19 cellular contexts compared by ENCODE assay signal in genomic region chr22:50738649-50739227, GRCh38. TPM values are rescaled to one million over a fixed set of nuclear protein-coding genes. Genes with fewer than 3 reads are reported as not detected.
DNase-seq lines count a peak whose midpoint lies in the region; ATAC-seq and TF ChIP-seq lines count a peak whose summit lies in the region.
"Had no signal": no experiment of that assay in that cellular context is flagged by ENCODE, and none has a peak within 500 bp of the region (broad histone marks: within the 10 kb centered on the region; RNA-seq: fewer than 3 reads in every experiment).

No MANE protein-coding gene starts in this region.

- H3K27me3 Mint-ChIP-seq in activated naive CD4-positive, alpha-beta T cell treated with anti-CD3 and anti-CD28 coated beads, Interleukin-2, amount 10 ng/mL, durations not matched to agents 7 days and 5 days: peaks cover 17% of the 10 kb centered on the region
- peaks cover 82% of the 10 kb centered on the region for H3K27me3 Mint-ChIP-seq in endodermal cell (ENCODE audit: insufficient read depth)
- no peaks in the 10 kb centered on the region for H3K27me3 Mint-ChIP-seq in stimulated activated naive CD8-positive, alpha-beta T cell treated with anti-CD3 and anti-CD28 coated beads, Interleukin-15, amount 100 ng/mL, for 72 hours

- H3K4me2 ChIP-seq in osteoblast (ENCODE audit: insufficient read depth, low read length): no peak overlapping the region
- H3K4me2 ChIP-seq: KMS-11 had no signal

- H3K36me3 Mint-ChIP-seq in activated naive CD4-positive, alpha-beta T cell treated with anti-CD3 and anti-CD28 coated beads, Interleukin-2, amount 10 ng/mL, durations not matched to agents 7 days and 5 days: no peaks in the 10 kb centered on the region
- no peaks in the 10 kb centered on the region for H3K36me3 Mint-ChIP-seq in endodermal cell (ENCODE audit: low read depth)
- H3K36me3 Mint-ChIP-seq: CD4-positive, CD25-positive, alpha-beta regulatory T cell had no signal

- H3K36me3 ChIP-seq in endodermal cell (ENCODE audit: control insufficient read depth, insufficient read depth, low read length) (no peaks in the 10 kb centered on the region), osteoblast (ENCODE audit: insufficient read depth, low read length) (no peaks in the 10 kb centered on the region)

- 89 to 98% methylated on average over 4 to 10 of the region's 10 CpGs for WGBS in endodermal cell (ENCODE audit: insufficient coverage in 1 of 2, insufficient read length in 1 of 2), 2 experiments

- no peak overlapping the region for H3K27ac Mint-ChIP-seq in activated naive CD4-positive, alpha-beta T cell treated with anti-CD3 and anti-CD28 coated beads, Interleukin-2, amount 10 ng/mL, durations not matched to agents 7 days and 5 days
- no peak overlapping the region for H3K27ac Mint-ChIP-seq in endodermal cell
- peak overlapping the region in 1 of 2 donors; percentile 61 for H3K27ac Mint-ChIP-seq in stimulated activated naive CD8-positive, alpha-beta T cell treated with anti-CD3 and anti-CD28 coated beads, Interleukin-15, amount 100 ng/mL, for 72 hours

- no peaks in the 10 kb centered on the region for H3K4me1 Mint-ChIP-seq in activated naive CD4-positive, alpha-beta T cell treated with anti-CD3 and anti-CD28 coated beads, Interleukin-2, amount 10 ng/mL, durations not matched to agents 7 days and 5 days
- H3K4me1 Mint-ChIP-seq in endodermal cell: no peaks in the 10 kb centered on the region
- no peaks in the 10 kb centered on the region for H3K4me1 Mint-ChIP-seq in stimulated activated naive CD8-positive, alpha-beta T cell treated with anti-CD3 and anti-CD28 coated beads, Interleukin-15, amount 100 ng/mL, for 72 hours

- no peaks in the 10 kb centered on the region for H3K9me3 Mint-ChIP-seq in activated naive CD4-positive, alpha-beta T cell treated with anti-CD3 and anti-CD28 coated beads, Interleukin-2, amount 10 ng/mL, durations not matched to agents 7 days and 5 days
- no peaks in the 10 kb centered on the region for H3K9me3 Mint-ChIP-seq in endodermal cell
- no peaks in the 10 kb centered on the region for H3K9me3 Mint-ChIP-seq in stimulated activated naive CD8-positive, alpha-beta T cell treated with anti-CD3 and anti-CD28 coated beads, Interleukin-15, amount 100 ng/mL, for 72 hours
- H3K9me3 Mint-ChIP-seq: CD4-positive, CD25-positive, alpha-beta regulatory T cell had no signal

- H3K27ac ChIP-seq in endodermal cell (ENCODE audit: low read depth, low read length): no peak overlapping the region
- H3K27ac ChIP-seq in osteoblast (ENCODE audit: low read depth, low read length): no peak overlapping the region
- H3K27ac ChIP-seq: KMS-11 had no signal

- TF ChIP-seq CTCF in endodermal cell (conservative IDR thresholded peaks at IDR 0.05) (no peak), osteoblast (IDR thresholded peaks at IDR 0.05; ENCODE audit: extremely low read depth, low read depth, low read length) (no peak)

- H3K4me1 ChIP-seq in endodermal cell (ENCODE audit: control insufficient read depth, insufficient read depth, low read length) (no peaks in the 10 kb centered on the region), osteoblast (ENCODE audit: insufficient read depth, low read length) (no peaks in the 10 kb centered on the region)
- H3K4me1 ChIP-seq: Caco-2 had no signal

- CTCF ChIA-PET in activated naive CD4-positive, alpha-beta T cell treated with anti-CD3 and anti-CD28 coated beads, Interleukin-2, amount 10 ng/mL, durations not matched to agents 7 days and 5 days (lab: Charles Lee): no interaction called here

- H3K9me3 ChIP-seq in endodermal cell (ENCODE audit: control insufficient read depth, low read length) (no peaks in the 10 kb centered on the region), osteoblast (ENCODE audit: low read depth, low read length) (no peaks in the 10 kb centered on the region)
- H3K9me3 ChIP-seq: Caco-2 had no signal

- no peaks in the 10 kb centered on the region for H3K79me2 ChIP-seq in osteoblast (ENCODE audit: insufficient read depth, low read length)

- H4K20me1 ChIP-seq in osteoblast (ENCODE audit: insufficient read depth, low read length): no peaks in the 10 kb centered on the region

- no peak overlapping the region for H2AFZ ChIP-seq in osteoblast (ENCODE audit: low read length)

- H3K9ac ChIP-seq in endodermal cell (ENCODE audit: extremely low read depth, low read length, poor library complexity, severe bottlenecking): no peak overlapping the region
- H3K9ac ChIP-seq: KMS-11 had no signal

- ATAC-seq in stimulated activated naive CD8-positive, alpha-beta T cell treated with anti-CD3 and anti-CD28 coated beads, Interleukin-15, amount 100 ng/mL, for 72 hours: no peak

- H3K27me3 ChIP-seq in endodermal cell (ENCODE audit: control insufficient read depth, insufficient read depth, low read length, poor library complexity, severe bottlenecking) (peaks cover 45% of the 10 kb centered on the region), osteoblast (ENCODE audit: insufficient read depth, low read length) (peaks cover 26% of the 10 kb centered on the region)

- H3K4me3 Mint-ChIP-seq in activated naive CD4-positive, alpha-beta T cell treated with anti-CD3 and anti-CD28 coated beads, Interleukin-2, amount 10 ng/mL, durations not matched to agents 7 days and 5 days: no peak overlapping the region
- H3K4me3 Mint-ChIP-seq in endodermal cell: no peak overlapping the region
- no peak overlapping the region for H3K4me3 Mint-ChIP-seq in stimulated activated naive CD8-positive, alpha-beta T cell treated with anti-CD3 and anti-CD28 coated beads, Interleukin-15, amount 100 ng/mL, for 72 hours
- H3K4me3 Mint-ChIP-seq: CD4-positive, CD25-positive, alpha-beta regulatory T cell had no signal

- H3K4me3 ChIP-seq in endodermal cell (ENCODE audit: low read length) (no peak overlapping the region), osteoblast (ENCODE audit: insufficient read depth, low read length) (no peak overlapping the region)

- peak; percentile 13 for DNase-seq in activated naive CD4-positive, alpha-beta T cell treated with anti-CD3 and anti-CD28 coated beads, Interleukin-2, amount 10 ng/mL, durations not matched to agents 7 days and 5 days
- no peak for DNase-seq in activated naive CD4-positive, alpha-beta T cell treated with anti-CD3 and anti-CD28 coated beads, Interleukin-2, amount 50 U/mL, for 16 hours
- DNase-seq in endodermal cell (peak; percentile 16), osteoblast (ENCODE audit: insufficient read length, low spot score, missing footprints) (peak; percentile 81), ureter (ENCODE audit: low spot score) (peak; percentile 34), NCI-H146 treated with DMSO at 0.1 percent for 48 hours (lab: John Stamatoyannopoulos, UW; ENCODE audit: unreplicated experiment) (no peak), iPS-NIHi7 (ENCODE audit: extremely low spot score) (no peak)
- DNase-seq in stimulated activated naive CD8-positive, alpha-beta T cell treated with anti-CD3 and anti-CD28 coated beads, Interleukin-15, amount 100 ng/mL, for 72 hours: no peak
- DNase-seq: ACHN; AML-193; CD4-positive, CD25-positive, alpha-beta regulatory T cell; H7; NCI-H1436; NCI-H2029 treated with DMSO at 0.1 percent for 48 hours; NCI-H774 had no signal

RNA-seq across cellular contexts. Expression of gene ACR, which starts 0.7 kb away (rescaled TPM):
- total RNA-seq in endodermal cell (under 1 TPM in 1 of 2 donors, not detected in 1; 0.18 TPM), osteoblast (1.4 TPM in 1 of 2 replicates, not detected in the other), ureter (1.7 TPM)
- 0.71 TPM for polyA plus RNA-seq in endodermal cell (2013, experiment 1 of 2)
- not detected for polyA plus RNA-seq in endodermal cell (2013, experiment 2 of 2)
- total RNA-seq: Caco-2; CD4-positive, CD25-positive, alpha-beta regulatory T cell; H7; M059J; NCI-H460 had no signal
- polyA plus RNA-seq: CD4-positive, CD25-positive, alpha-beta regulatory T cell had no signal

RNA-seq across cellular contexts. Expression of gene RABL2B, which starts 44.7 kb away (rescaled TPM):
- total RNA-seq in endodermal cell: 10 to 100 TPM; 35.4 to 35.5 TPM
- polyA plus RNA-seq in endodermal cell (2013, experiment 1 of 2): 35.2 TPM
- polyA plus RNA-seq in endodermal cell (2013, experiment 2 of 2): 31.8 TPM
- total RNA-seq in osteoblast: 17.7 and 20.3 TPM in 2 replicates
- 44.3 TPM for total RNA-seq in ureter

Comparison
In these comparisons a context has a peak if more than half of its experiments do, and no peak if none do; other contexts are left out.
1. DNase-seq: peak in activated naive CD4-positive, alpha-beta T cell treated with anti-CD3 and anti-CD28 coated beads, Interleukin-2, amount 10 ng/mL, durations not matched to agents 7 days and 5 days (single experiment), endodermal cell (single experiment), osteoblast (single experiment) and ureter (single experiment); none in activated naive CD4-positive, alpha-beta T cell treated with anti-CD3 and anti-CD28 coated beads, Interleukin-2, amount 50 U/mL, for 16 hours (single experiment), NCI-H146 treated with DMSO at 0.1 percent for 48 hours (single experiment), stimulated activated naive CD8-positive, alpha-beta T cell treated with anti-CD3 and anti-CD28 coated beads, Interleukin-15, amount 100 ng/mL, for 72 hours (0 of 2) and iPS-NIHi7 (single experiment).